11 cellular contexts compared by ENCODE assay signal in the genomic region with DNA sequence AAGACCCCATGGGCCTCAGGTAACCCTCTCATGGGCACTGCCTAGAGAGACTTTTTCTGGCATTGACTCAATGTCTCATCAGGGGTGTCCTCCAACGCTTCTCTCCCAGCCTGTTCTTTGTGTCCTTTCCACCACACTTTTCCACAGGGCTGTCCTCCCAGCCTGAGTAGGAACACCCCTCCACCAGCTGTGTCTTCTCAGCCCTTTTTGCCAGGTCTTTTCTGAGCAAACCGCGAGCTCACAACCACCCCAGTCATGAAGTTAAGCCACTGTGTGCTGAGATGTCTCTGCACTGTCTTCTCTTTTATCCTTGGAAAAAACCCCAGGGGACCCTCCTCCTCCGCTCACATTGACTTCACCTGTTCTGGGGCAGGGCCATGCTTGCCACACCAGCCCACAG. TPM values are rescaled to one million over a fixed set of nuclear protein-coding genes. Genes with fewer than 3 reads are reported as not detected.
DNase-seq lines count a peak whose midpoint lies in the region; ATAC-seq and TF ChIP-seq lines count a peak whose summit lies in the region.
"Had no signal": no experiment of that assay in that cellular context is flagged by ENCODE, and none has a peak within 500 bp of the region (broad histone marks: within the 10 kb centered on the region; RNA-seq: fewer than 3 reads in every experiment).

No MANE protein-coding gene starts in this region.

- H3K27ac ChIP-seq in heart right ventricle, result peak overlapping the region; percentile 14 to 98 (median 77)
- H3K27ac ChIP-seq in dorsolateral prefrontal cortex, result peak overlapping the region in 44 of 59 donors; percentile 7 to 82 (median 56)
- H3K27ac ChIP-seq in naive thymus-derived CD4-positive, alpha-beta T cell (ENCODE audit: low read depth, low read length), result peak overlapping the region; percentile 33
- H3K27ac ChIP-seq in upper lobe of right lung, result peak overlapping the region; percentile 82

- H3K4me3 Mint-ChIP-seq in naive thymus-derived CD4-positive, alpha-beta T cell, result peak overlapping the region in 2 of 10 donors; percentile 11 to 37

- H3K4me1 ChIP-seq in heart right ventricle (peaks cover 33 to 92% (median 88%) of the 10 kb centered on the region in 9 donors), upper lobe of right lung (peaks cover 79% of the 10 kb centered on the region)
- H3K4me1 ChIP-seq in naive thymus-derived CD4-positive, alpha-beta T cell (ENCODE audit: control insufficient read depth in 2 of 2, insufficient read depth in 2 of 2, low read length in 2 of 2), result peaks cover 40 to 48% of the 10 kb centered on the region in 2 donors

- intact Hi-C loops in heart right ventricle (cut with DNase I), result loop anchor here in 2 of 10 donors (5.0 kb wide), 1 partner anchor 37 kb away; no protein-coding TSS in a partner anchor
- intact Hi-C loops in left cardiac atrium (cut with DNase I), result no loop called here
- intact Hi-C loops in dorsolateral prefrontal cortex (cut with DNase I), result no loop called here
- intact Hi-C loops in naive thymus-derived CD4-positive, alpha-beta T cell (cut with micrococcal nuclease), result no loop called here
- intact Hi-C loops in upper lobe of right lung (cut with DNase I), result no loop called here

- CTCF ChIA-PET in naive thymus-derived CD4-positive, alpha-beta T cell (lab: Charles Lee), result interaction anchor here (0.5 to 2.9 kb wide), 4 partner anchors 14 to 131 kb away, joined by 3 to 12 read pairs (median 6); no protein-coding TSS in a partner anchor

- H3K27me3 ChIP-seq in heart right ventricle (no peaks in the 10 kb centered on the region), dorsolateral prefrontal cortex (no peaks in the 10 kb centered on the region), upper lobe of right lung (no peaks in the 10 kb centered on the region)
- no peaks in the 10 kb centered on the region for H3K27me3 ChIP-seq in naive thymus-derived CD4-positive, alpha-beta T cell (ENCODE audit: control insufficient read depth in 2 of 2, insufficient read depth in 2 of 2, low read length in 2 of 2)

- H3K4me3 ChIP-seq in heart right ventricle (no peak overlapping the region), dorsolateral prefrontal cortex (no peak overlapping the region), upper lobe of right lung (no peak overlapping the region)
- no peak overlapping the region for H3K4me3 ChIP-seq in naive thymus-derived CD4-positive, alpha-beta T cell (ENCODE audit: low read length)

- peaks cover 0 to 5% (median 0%) of the 10 kb centered on the region in 5 donors for H3K36me3 Mint-ChIP-seq in naive thymus-derived CD4-positive, alpha-beta T cell

- peak overlapping the region; percentile 15 to 97 (median 65) for H3K27ac Mint-ChIP-seq in naive thymus-derived CD4-positive, alpha-beta T cell

- POLR2A ChIA-PET in naive thymus-derived CD4-positive, alpha-beta T cell (lab: Charles Lee), result interaction anchor here (0.6 to 0.8 kb wide), 3 partner anchors 10 to 22 kb away, joined by 3 to 5 read pairs (median 5); no protein-coding TSS in a partner anchor

- DNase-seq in heart right ventricle (no peak), left cardiac atrium (no peak), dorsolateral prefrontal cortex (no peak), upper lobe of right lung (no peak)
- DNase-seq in naive thymus-derived CD4-positive, alpha-beta T cell, result no peak
- DNase-seq in activated CD8-positive, alpha-beta memory T cell treated with anti-CD3 and anti-CD28 coated beads for 24 hours, result no peak
- DNase-seq: activated CD4-positive, alpha-beta T cell treated with anti-CD3 and anti-CD28 coated beads for 48 hours; NCI-H226; SHP77 treated with DMSO at 0.1 percent for 48 hours had no signal

- no peak for ATAC-seq in heart right ventricle
- no peak for ATAC-seq in left cardiac atrium
- ATAC-seq in naive thymus-derived CD4-positive, alpha-beta T cell, result no peak
- ATAC-seq in upper lobe of right lung, result no peak
- ATAC-seq in GM18867 (IDR thresholded peaks at IDR 0.05; ENCODE audit: unreplicated experiment), result no peak
- ATAC-seq in GM18519 (IDR thresholded peaks at IDR 0.05; ENCODE audit: low FRiP score, unreplicated experiment), result no peak

- WGBS in heart right ventricle, 2 donors, result 51 to 62% methylated on average over 4 of the region's 4 CpGs

- peaks cover 0 to 1% (median 0%) of the 10 kb centered on the region in 11 donors for H3K9me3 Mint-ChIP-seq in naive thymus-derived CD4-positive, alpha-beta T cell

- H3K9me3 ChIP-seq in heart right ventricle, result no peaks in the 10 kb centered on the region
- no peaks in the 10 kb centered on the region for H3K9me3 ChIP-seq in naive thymus-derived CD4-positive, alpha-beta T cell (ENCODE audit: control insufficient read depth in 2 of 3, low read length in 3 of 3)
- H3K9me3 ChIP-seq in upper lobe of right lung, result no peaks in the 10 kb centered on the region

- no peaks in the 10 kb centered on the region for H3K27me3 Mint-ChIP-seq in naive thymus-derived CD4-positive, alpha-beta T cell

- no peak for TF ChIP-seq CTCF in heart right ventricle (IDR thresholded peaks at IDR 0.05)
- TF ChIP-seq CTCF in dorsolateral prefrontal cortex (IDR thresholded peaks at IDR 0.05 in 54 of 56, conservative IDR thresholded peaks at IDR 0.05 in 2 of 56; ENCODE audit: low read depth in 1 of 56, partially characterized antibody in 56 of 56), result no peak
- TF ChIP-seq CTCF in upper lobe of right lung (IDR thresholded peaks at IDR 0.05), result no peak

- H3K36me3 ChIP-seq in heart right ventricle (no peaks in the 10 kb centered on the region), upper lobe of right lung (no peaks in the 10 kb centered on the region)
- no peaks in the 10 kb centered on the region for H3K36me3 ChIP-seq in naive thymus-derived CD4-positive, alpha-beta T cell (ENCODE audit: control insufficient read depth in 2 of 3, insufficient read depth in 3 of 3, low read length in 3 of 3)

- peaks cover 46 to 73% (median 66%) of the 10 kb centered on the region in 7 donors for H3K4me1 Mint-ChIP-seq in naive thymus-derived CD4-positive, alpha-beta T cell

RNA-seq across cellular contexts. Expression of a gene that starts 50.2 kb away (rescaled TPM):
- total RNA-seq in heart right ventricle, result 10 to 100 TPM; 13.9 to 30.8 (median 23.6) TPM
- 10 to 100 TPM in 1 of 2 donors, 1 to 10 TPM in 1; 6.6 to 15.7 TPM for polyA plus RNA-seq in heart right ventricle
- 10 to 100 TPM; 25.9 to 29.6 TPM for total RNA-seq in left cardiac atrium
- 100 to 1,000 TPM in 119 of 120 experiments, 10 to 100 TPM in 1; 87.5 to 250 (median 176) TPM for total RNA-seq in dorsolateral prefrontal cortex
- total RNA-seq in naive thymus-derived CD4-positive, alpha-beta T cell, result 10 to 100 TPM; 21.6 to 40.4 (median 37.1) TPM
- 10 to 100 TPM; 43.5 to 44.0 TPM for polyA plus RNA-seq in naive thymus-derived CD4-positive, alpha-beta T cell
- 22.0 TPM for total RNA-seq in upper lobe of right lung
